ENCODE assay signal across 8 cellular contexts in the genomic region with DNA sequence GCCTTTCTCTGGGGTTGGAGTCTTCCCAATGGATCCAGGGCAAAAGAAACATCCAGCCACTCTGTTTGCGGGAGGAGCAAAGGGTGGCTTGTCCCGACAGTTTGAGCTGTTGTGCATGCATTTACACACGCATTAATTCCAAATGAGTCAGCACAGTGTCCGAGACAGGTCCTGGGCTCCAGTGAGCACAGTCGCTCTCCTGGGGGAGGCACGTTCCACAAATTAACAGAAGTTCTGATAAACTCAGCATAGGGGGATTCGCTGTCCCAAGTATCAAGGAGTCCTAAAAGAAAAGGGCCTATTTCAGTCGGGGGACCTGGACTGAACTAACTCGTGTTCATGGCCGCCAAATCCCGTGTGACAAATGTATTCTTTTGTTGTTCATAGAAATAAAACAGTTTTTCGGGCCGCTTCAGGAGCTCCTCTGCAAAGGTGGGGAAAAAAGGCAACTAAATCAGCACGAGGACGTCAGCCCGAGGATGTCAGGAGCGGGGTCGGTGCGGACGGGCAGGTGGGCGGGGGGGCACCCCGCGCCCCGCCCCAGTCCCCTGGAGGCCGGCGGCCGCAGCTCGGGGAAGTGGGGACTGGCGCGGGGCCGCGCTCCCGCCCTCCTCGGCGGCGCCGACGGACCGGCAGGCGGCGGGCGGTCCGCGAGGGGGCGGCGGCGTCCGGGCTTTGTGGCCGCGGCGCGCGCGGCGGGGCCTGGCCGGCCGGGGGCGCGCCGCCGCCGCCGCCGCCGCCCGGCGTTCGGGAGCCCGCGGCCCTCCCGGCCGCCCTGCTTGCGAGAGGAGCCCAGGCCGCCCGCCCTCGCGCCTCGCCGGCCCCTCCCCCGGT. TPM values are rescaled to one million over a fixed set of nuclear protein-coding genes. Genes with fewer than 3 reads are reported as not detected.
DNase-seq lines count a peak whose midpoint lies in the region; ATAC-seq, FAIRE-seq and TF ChIP-seq lines count a peak whose summit lies in the region.

A gene with protein sequence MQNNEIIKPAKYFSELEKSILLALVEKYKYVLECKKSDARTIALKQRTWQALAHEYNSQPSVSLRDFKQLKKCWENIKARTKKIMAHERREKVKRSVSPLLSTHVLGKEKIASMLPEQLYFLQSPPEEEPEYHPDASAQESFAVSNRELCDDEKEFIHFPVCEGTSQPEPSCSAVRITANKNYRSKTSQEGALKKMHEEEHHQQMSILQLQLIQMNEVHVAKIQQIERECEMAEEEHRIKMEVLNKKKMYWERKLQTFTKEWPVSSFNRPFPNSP (plus strand): TSS at position 612 of the 834 bp plus-strand sequence. CDS start 14,796 bp downstream, outside the sequence.

- TF ChIP-seq CTCF in adrenal gland (IDR thresholded peaks at IDR 0.05) = peak in 4 of 6 experiments; percentile 21 to 48 (median 31)
- TF ChIP-seq CTCF in heart left ventricle (IDR thresholded peaks at IDR 0.05) = peak in 2 of 12 donors; percentile 29 to 32

- intact Hi-C loops in adrenal gland (cut with DNase I) (loop anchor here (5.0 to 10.0 kb wide), 2 partner anchors 72 to 74 kb away; a partner anchor contains a TSS), heart left ventricle (cut with DNase I) (loop anchor here in 8 of 10 donors (5.0 to 10.0 kb wide), 6 partner anchors 72 to 602 kb away; a partner anchor contains a TSS)

- H3K36me3 ChIP-seq in adrenal gland (replicated peaks in 1 of 2) = no peaks in the 10 kb centered on the region
- H3K36me3 ChIP-seq in heart left ventricle = no peaks in the 10 kb centered on the region

- H3K27me3 ChIP-seq in adrenal gland = no peaks in the 10 kb centered on the region
- no peaks in the 10 kb centered on the region for H3K27me3 ChIP-seq in heart left ventricle

- peaks cover 20 to 32% of the 10 kb centered on the region in 2 donors for H3K4me1 ChIP-seq in adrenal gland (replicated peaks in 1 of 2)
- H3K4me1 ChIP-seq in heart left ventricle = peaks cover 0 to 33% (median 20%) of the 10 kb centered on the region in 12 donors

- TF ChIP-seq POLR2A in adrenal gland (IDR thresholded peaks at IDR 0.05) = peak in 1 of 2 donors; percentile 68
- TF ChIP-seq POLR2A in heart left ventricle (IDR thresholded peaks at IDR 0.05) = peak in 1 of 2 donors; percentile 53

- ATAC-seq in GM21717 (IDR thresholded peaks at IDR 0.05; ENCODE audit: unreplicated experiment) (peak; percentile 64), SK-N-SH treated with all-trans-retinoic acid at 6 μM for 48 hours (peak; percentile 57), heart left ventricle (peak; percentile 65 to 83 (median 81))

- H3K9me3 ChIP-seq in adrenal gland (replicated peaks in 1 of 3) = no peaks in the 10 kb centered on the region
- no peaks in the 10 kb centered on the region for H3K9me3 ChIP-seq in heart left ventricle

- H3K4me3 ChIP-seq in adrenal gland = peak within 1 kb of the TSS; percentile 28 to 95 (median 82)
- peak within 1 kb of the TSS; percentile 64 to 98 (median 88) for H3K4me3 ChIP-seq in heart left ventricle

- no peak for TF ChIP-seq RAD21 in Ishikawa (IDR thresholded peaks at IDR 0.05; ENCODE audit: low read depth)

- peak; percentile 88 for DNase-seq in EL
- DNase-seq in adrenal gland = peak; percentile 47 to 72 (median 64)
- DNase-seq in heart left ventricle = peak; percentile 67 to 85 (median 71)
- DNase-seq in pons (ENCODE audit: low spot score) = peak; percentile 56
- DNase-seq in urothelium cell line (ENCODE audit: low spot score) = peak; percentile 81

- 0 to 2% (median 0%) methylated on average over 17 to 79 of the region's 80 CpGs for WGBS in adrenal gland, 4 donors
- WGBS in heart left ventricle, 4 donors = 0 to 1% (median 1%) methylated on average over 21 to 80 of the region's 80 CpGs

- TF ChIP-seq EP300 in Ishikawa (IDR thresholded peaks at IDR 0.05; ENCODE audit: borderline replicate concordance) = no peak

- no peak for FAIRE-seq in urothelium cell line (lab: Jason Lieb, UNC)

- H3K27ac ChIP-seq in adrenal gland (peak within 1 kb of the TSS; percentile 78 to 97 (median 89)), heart left ventricle (peak within 1 kb of the TSS; percentile 78 to 95 (median 86))

TF ChIP-seq in Ishikawa, 13 proteins besides CTCF, POLR2A, EP300 and RAD21:
- peak; percentile 46 for TF ChIP-seq TAF1 (IDR thresholded peaks at IDR 0.05; ENCODE audit: low read depth)
- TF ChIP-seq, protein P1, sequence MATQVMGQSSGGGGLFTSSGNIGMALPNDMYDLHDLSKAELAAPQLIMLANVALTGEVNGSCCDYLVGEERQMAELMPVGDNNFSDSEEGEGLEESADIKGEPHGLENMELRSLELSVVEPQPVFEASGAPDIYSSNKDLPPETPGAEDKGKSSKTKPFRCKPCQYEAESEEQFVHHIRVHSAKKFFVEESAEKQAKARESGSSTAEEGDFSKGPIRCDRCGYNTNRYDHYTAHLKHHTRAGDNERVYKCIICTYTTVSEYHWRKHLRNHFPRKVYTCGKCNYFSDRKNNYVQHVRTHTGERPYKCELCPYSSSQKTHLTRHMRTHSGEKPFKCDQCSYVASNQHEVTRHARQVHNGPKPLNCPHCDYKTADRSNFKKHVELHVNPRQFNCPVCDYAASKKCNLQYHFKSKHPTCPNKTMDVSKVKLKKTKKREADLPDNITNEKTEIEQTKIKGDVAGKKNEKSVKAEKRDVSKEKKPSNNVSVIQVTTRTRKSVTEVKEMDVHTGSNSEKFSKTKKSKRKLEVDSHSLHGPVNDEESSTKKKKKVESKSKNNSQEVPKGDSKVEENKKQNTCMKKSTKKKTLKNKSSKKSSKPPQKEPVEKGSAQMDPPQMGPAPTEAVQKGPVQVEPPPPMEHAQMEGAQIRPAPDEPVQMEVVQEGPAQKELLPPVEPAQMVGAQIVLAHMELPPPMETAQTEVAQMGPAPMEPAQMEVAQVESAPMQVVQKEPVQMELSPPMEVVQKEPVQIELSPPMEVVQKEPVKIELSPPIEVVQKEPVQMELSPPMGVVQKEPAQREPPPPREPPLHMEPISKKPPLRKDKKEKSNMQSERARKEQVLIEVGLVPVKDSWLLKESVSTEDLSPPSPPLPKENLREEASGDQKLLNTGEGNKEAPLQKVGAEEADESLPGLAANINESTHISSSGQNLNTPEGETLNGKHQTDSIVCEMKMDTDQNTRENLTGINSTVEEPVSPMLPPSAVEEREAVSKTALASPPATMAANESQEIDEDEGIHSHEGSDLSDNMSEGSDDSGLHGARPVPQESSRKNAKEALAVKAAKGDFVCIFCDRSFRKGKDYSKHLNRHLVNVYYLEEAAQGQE (IDR thresholded peaks at IDR 0.05; ENCODE audit: low read depth) = no peak
- TF ChIP-seq EGR1 (IDR thresholded peaks at IDR 0.05) = 0 out of 2 replicates have a peak, but pooled peaks have one; percentile 4
- peak; percentile 81; the same call in 1 of the 2 replicates for TF ChIP-seq ZBTB7A (IDR thresholded peaks at IDR 0.05; ENCODE audit: low read depth)
- TF ChIP-seq, protein P2, sequence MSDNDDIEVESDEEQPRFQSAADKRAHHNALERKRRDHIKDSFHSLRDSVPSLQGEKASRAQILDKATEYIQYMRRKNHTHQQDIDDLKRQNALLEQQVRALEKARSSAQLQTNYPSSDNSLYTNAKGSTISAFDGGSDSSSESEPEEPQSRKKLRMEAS (IDR thresholded peaks at IDR 0.05) = 0 out of 2 replicates have a peak, but pooled peaks have one; percentile 24

TF ChIP-seq in SK-N-SH treated with all-trans-retinoic acid at 6 μM for 48 hours, 23 proteins besides CTCF, POLR2A, EP300 and RAD21:
- TF ChIP-seq, protein P3, sequence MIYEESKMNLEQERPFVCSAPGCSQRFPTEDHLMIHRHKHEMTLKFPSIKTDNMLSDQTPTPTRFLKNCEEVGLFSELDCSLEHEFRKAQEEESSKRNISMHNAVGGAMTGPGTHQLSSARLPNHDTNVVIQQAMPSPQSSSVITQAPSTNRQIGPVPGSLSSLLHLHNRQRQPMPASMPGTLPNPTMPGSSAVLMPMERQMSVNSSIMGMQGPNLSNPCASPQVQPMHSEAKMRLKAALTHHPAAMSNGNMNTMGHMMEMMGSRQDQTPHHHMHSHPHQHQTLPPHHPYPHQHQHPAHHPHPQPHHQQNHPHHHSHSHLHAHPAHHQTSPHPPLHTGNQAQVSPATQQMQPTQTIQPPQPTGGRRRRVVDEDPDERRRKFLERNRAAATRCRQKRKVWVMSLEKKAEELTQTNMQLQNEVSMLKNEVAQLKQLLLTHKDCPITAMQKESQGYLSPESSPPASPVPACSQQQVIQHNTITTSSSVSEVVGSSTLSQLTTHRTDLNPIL (CRISPR knock-in tag; IDR thresholded peaks at IDR 0.05; ENCODE audit: low read depth) = no peak
- TF ChIP-seq ARNTL (CRISPR knock-in tag; IDR thresholded peaks at IDR 0.05; ENCODE audit: borderline replicate concordance, low read depth) = no peak
- TF ChIP-seq, protein P4, sequence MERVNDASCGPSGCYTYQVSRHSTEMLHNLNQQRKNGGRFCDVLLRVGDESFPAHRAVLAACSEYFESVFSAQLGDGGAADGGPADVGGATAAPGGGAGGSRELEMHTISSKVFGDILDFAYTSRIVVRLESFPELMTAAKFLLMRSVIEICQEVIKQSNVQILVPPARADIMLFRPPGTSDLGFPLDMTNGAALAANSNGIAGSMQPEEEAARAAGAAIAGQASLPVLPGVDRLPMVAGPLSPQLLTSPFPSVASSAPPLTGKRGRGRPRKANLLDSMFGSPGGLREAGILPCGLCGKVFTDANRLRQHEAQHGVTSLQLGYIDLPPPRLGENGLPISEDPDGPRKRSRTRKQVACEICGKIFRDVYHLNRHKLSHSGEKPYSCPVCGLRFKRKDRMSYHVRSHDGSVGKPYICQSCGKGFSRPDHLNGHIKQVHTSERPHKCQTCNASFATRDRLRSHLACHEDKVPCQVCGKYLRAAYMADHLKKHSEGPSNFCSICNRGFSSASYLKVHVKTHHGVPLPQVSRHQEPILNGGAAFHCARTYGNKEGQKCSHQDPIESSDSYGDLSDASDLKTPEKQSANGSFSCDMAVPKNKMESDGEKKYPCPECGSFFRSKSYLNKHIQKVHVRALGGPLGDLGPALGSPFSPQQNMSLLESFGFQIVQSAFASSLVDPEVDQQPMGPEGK (CRISPR knock-in tag; IDR thresholded peaks at IDR 0.05; ENCODE audit: borderline replicate concordance) = peak; percentile 37; the same call in 1 of the 2 replicates

RNA-seq across cellular contexts. Expression of the gene that starts here (rescaled TPM):
- total RNA-seq in adrenal gland (10 to 100 TPM; 10.8 to 37.9 (median 19.7) TPM), heart left ventricle (10 to 100 TPM; 17.8 to 60.5 (median 24.1) TPM)
- polyA plus RNA-seq in adrenal gland (10 to 100 TPM; 10.5 to 16.5 (median 13.7) TPM), heart left ventricle (10 to 100 TPM; 14.3 to 30.1 TPM)

Comparison
In these comparisons a context has a peak if more than half of its experiments do, and no peak if none do; other contexts are left out.
1. Peak in every context shown above with its lines: DNase-seq, ATAC-seq, H3K4me3 ChIP-seq and H3K27ac ChIP-seq.